30 cellular contexts compared by ENCODE assay signal in the genomic region with DNA sequence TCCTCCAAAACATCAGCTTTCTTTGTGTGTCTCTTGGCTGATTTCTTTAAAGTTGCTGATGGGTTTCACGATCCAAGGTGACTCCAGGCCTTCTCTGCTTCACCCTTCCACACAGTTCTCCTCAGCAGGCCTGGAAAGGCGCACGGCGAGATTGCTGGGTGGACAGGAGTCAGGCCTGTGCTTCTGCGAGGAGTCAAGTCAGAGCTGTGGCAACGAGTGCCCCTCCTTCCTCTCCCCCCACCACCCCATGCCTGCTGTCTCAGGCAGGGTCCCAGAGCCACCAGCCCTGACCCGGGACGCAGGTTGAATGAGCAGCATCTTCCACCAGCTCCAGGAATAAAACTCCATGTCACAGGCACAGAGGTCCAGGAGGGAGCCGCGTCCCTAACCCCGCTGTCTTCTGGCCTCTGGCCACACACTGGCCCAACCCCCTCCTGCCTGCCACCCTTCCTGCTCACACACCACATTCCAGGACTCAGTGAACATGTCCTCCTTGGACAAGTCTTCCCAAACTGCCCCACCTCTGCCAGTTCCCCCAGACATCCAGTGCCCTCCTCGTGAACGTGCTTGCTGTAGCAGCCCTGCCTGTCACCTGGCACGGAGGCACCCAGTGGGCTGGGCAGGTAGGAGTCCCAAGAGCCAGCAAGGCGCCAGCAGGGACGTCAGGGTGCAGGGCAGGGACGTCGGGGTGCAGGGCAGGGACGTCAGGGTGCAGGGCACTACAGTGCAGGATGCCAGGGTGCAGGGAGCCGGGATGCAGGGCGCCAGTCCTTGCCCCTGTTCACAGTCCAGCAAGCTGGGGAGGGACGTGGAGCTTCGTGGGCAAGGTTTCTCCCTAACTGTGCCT. TPM values are rescaled to one million over a fixed set of nuclear protein-coding genes. Genes with fewer than 3 reads are reported as not detected.
"Had no signal": no experiment of that assay in that cellular context is flagged by ENCODE, and none has a peak within 500 bp of the region (broad histone marks: within the 10 kb centered on the region; RNA-seq: fewer than 3 reads in every experiment).

No MANE protein-coding gene starts in this region.

- H3K27me3 ChIP-seq: brain microvascular endothelial cell, MG63 had no signal

- H3K9me3 ChIP-seq: MG63 had no signal

- H3K27ac Mint-ChIP-seq: activated naive CD4-positive, alpha-beta T cell treated with anti-CD3 and anti-CD28 coated beads for 36 hours; activated naive CD8-positive, alpha-beta T cell; activated T-helper 17 cell treated with anti-CD3 and anti-CD28 coated beads, Interleukin-2, amount 50 U/mL, for 72 hours; T-helper 17 cell; WTC11 had no signal

- H3K27ac ChIP-seq: brain microvascular endothelial cell, cardiac muscle cell had no signal

- H3K27me3 Mint-ChIP-seq: activated naive CD8-positive, alpha-beta T cell; activated T-helper 17 cell treated with anti-CD3 and anti-CD28 coated beads, Interleukin-2, amount 50 U/mL, for 72 hours had no signal

- H3K36me3 ChIP-seq: brain microvascular endothelial cell, cardiac muscle cell, MG63 had no signal

- H3K4me1 Mint-ChIP-seq: WTC11 had no signal

- H3K4me3 ChIP-seq: cardiac muscle cell, MG63 had no signal

- H3K9me3 Mint-ChIP-seq: activated naive CD4-positive, alpha-beta T cell treated with anti-CD3 and anti-CD28 coated beads for 36 hours; activated T-helper 17 cell treated with anti-CD3 and anti-CD28 coated beads, Interleukin-2, amount 50 U/mL, for 72 hours; WTC11 had no signal

- FAIRE-seq: astrocyte had no signal

- ATAC-seq: activated T-helper 17 cell treated with anti-CD3 and anti-CD28 coated beads, Interleukin-2, amount 50 U/mL, for 72 hours; Panc1; T-helper 17 cell; WTC11 had no signal

- H3K36me3 Mint-ChIP-seq: activated naive CD8-positive, alpha-beta T cell; WTC11 had no signal

- DNase-seq: activated CD4-positive, alpha-beta T cell treated with anti-CD3 and anti-CD28 coated beads for 48 hours; activated CD4-positive, alpha-beta T cell treated with anti-CD3 and anti-CD28 coated beads, Interleukin-2, amount 50 U/mL, for 48 hours; activated CD4-positive, CD25-positive, alpha-beta regulatory T cell treated with anti-CD3 and anti-CD28 coated beads, Interleukin-2, amount 50 U/mL, for 72 hours; activated gamma-delta T cell; activated naive CD4-positive, alpha-beta T cell treated with anti-CD3 and anti-CD28 coated beads for 36 hours; activated T-cell treated with anti-CD3 and anti-CD28 coated beads for 4 hours; activated T-cell treated with anti-CD3 and anti-CD28 coated beads, Interleukin-2, amount 50 U/mL, for 48 hours; amygdala; brain microvascular endothelial cell; cerebellar nuclear complex; MG63; MV-4-11; NCI-H1092 treated with DMSO at 0.1 percent for 48 hours; NCI-H1417 treated with DMSO at 0.1 percent for 48 hours; NCI-H187; NCI-H2081; NCI-H510A treated with DMSO at 0.1 percent for 48 hours; NCI-H69; NK-92 treated with Interleukin-12 subunit alpha and Interleukin-12 subunit beta, amount 100 ng/mL, for 24 hours; OCI-M1; SIG-M5; T-helper 17 cell; T-helper 9 cell had no signal

- H3K4me3 Mint-ChIP-seq: activated naive CD4-positive, alpha-beta T cell treated with anti-CD3 and anti-CD28 coated beads for 36 hours; activated naive CD8-positive, alpha-beta T cell; activated T-helper 17 cell treated with anti-CD3 and anti-CD28 coated beads, Interleukin-2, amount 50 U/mL, for 72 hours; T-helper 17 cell; WTC11 had no signal

RNA-seq across cellular contexts. Expression of a gene that starts 7.3 kb away (rescaled TPM):
- total RNA-seq: activated CD8-positive, alpha-beta memory T cell treated with anti-CD3 and anti-CD28 coated beads for 36 hours; activated naive CD4-positive, alpha-beta T cell treated with anti-CD3 and anti-CD28 coated beads for 36 hours; activated T-helper 17 cell treated with anti-CD3 and anti-CD28 coated beads, Interleukin-2, amount 50 U/mL, for 72 hours had no signal
- polyA plus RNA-seq: cardiac muscle cell had no signal
